In genomic region chr14:79260406-79260805, GRCh38 we compare ENCODE assay signal across 26 cellular contexts.
"Had no signal": no experiment of that assay in that cellular context is flagged by ENCODE, and none has a peak within 500 bp of the region (broad histone marks: within the 10 kb centered on the region; RNA-seq: fewer than 3 reads in every experiment).

No MANE protein-coding gene starts in this region.

- ATAC-seq: stimulated activated effector memory CD8-positive, alpha-beta T cell treated with anti-CD3 and anti-CD28 coated beads, Interleukin-12 subunit alpha, Interleukin-12 subunit beta, amount 100 ng/mL, for 72 hours; stimulated activated memory B cell treated with anti-CD40 and anti-IgM and Interleukin-4, amounts not matched to agents 10 μg/mL and 1 μg/mL and 100 μg/mL, for 72 hours; stimulated activated naive B cell treated with anti-CD40 and anti-IgM and Interleukin-4, amounts not matched to agents 10 μg/mL and 1 μg/mL and 100 μg/mL, for 72 hours; stimulated activated naive CD8-positive, alpha-beta T cell treated with anti-CD3 and anti-CD28 coated beads, Interleukin-15, amount 100 ng/mL, for 72 hours; stimulated activated naive CD8-positive, alpha-beta T cell treated with anti-CD3 and anti-CD28 coated beads, Interleukin-15, Interleukin-2, amounts not matched to agents 100 U/mL and 50 U/mL, for 24 hours; upper lobe of right lung had no signal

- H3K9me3 ChIP-seq: stomach, suprapubic skin, testis, thoracic aorta, thyroid gland, tibial artery, tibial nerve, transverse colon, upper lobe of left lung, upper lobe of right lung, uterus, vagina had no signal

- DNase-seq: stimulated activated CD4-positive, alpha-beta T cell treated with anti-CD3 and anti-CD28 coated beads, Interleukin-2, amount 100 ng/mL, for 48 hours; stimulated activated CD4-positive, alpha-beta T cell treated with anti-CD3 and anti-CD28 coated beads, Interleukin-4, amount 100 ng/mL, for 1 hour; stimulated activated CD4-positive, alpha-beta T cell treated with anti-CD3 and anti-CD28 coated beads, Interleukin-4, amount 100 ng/mL, for 24 hours; stimulated activated CD4-positive, alpha-beta T cell treated with anti-CD3 and anti-CD28 coated beads, Interleukin-4, amount 100 ng/mL, for 4 hours; stimulated activated CD8-positive, alpha-beta memory T cell treated with anti-CD3 and anti-CD28 coated beads, Interleukin-4, amount 100 ng/mL, for 48 hours; stimulated activated naive B cell treated with anti-CD40 and anti-IgM and Interleukin-4, amounts not matched to agents 10 μg/mL and 1 μg/mL and 100 μg/mL, for 72 hours; stimulated activated naive CD4-positive, alpha-beta T cell; stimulated activated naive CD4-positive, alpha-beta T cell treated with Interleukin-2 at 50 U/mL for 16 hours; stimulated activated naive CD8-positive, alpha-beta T cell treated with anti-CD3 and anti-CD28 coated beads, Interleukin-15, amount 100 ng/mL, for 72 hours; stimulated activated naive CD8-positive, alpha-beta T cell treated with anti-CD3 and anti-CD28 coated beads, Interleukin-15, Interleukin-2, amounts not matched to agents 100 U/mL and 50 U/mL, for 24 hours; stomach; substantia nigra; testis; thyroid gland; tibial artery; transverse colon; trophoblast cell; upper lobe of left lung; upper lobe of right lung; uterus had no signal

- H3K27ac ChIP-seq: stomach, suprapubic skin, testis, thoracic aorta, thyroid gland, tibial artery, tibial nerve, transverse colon, upper lobe of left lung, upper lobe of right lung, uterus, vagina had no signal

- H3K36me3 ChIP-seq: stomach, suprapubic skin, thoracic aorta, thyroid gland, tibial artery, tibial nerve, transverse colon, upper lobe of left lung, upper lobe of right lung, uterus, vagina had no signal

- H3K4me3 ChIP-seq: stomach, suprapubic skin, testis, thoracic aorta, thyroid gland, tibial artery, tibial nerve, transverse colon, upper lobe of left lung, upper lobe of right lung, uterus, vagina had no signal

- H3K4me1 ChIP-seq: stomach, suprapubic skin, testis, thyroid gland, tibial artery, tibial nerve, transverse colon, upper lobe of left lung, upper lobe of right lung, uterus, vagina had no signal

- H3K27me3 ChIP-seq: stomach, suprapubic skin, testis, thyroid gland, tibial artery, tibial nerve, transverse colon, upper lobe of left lung, upper lobe of right lung, uterus, vagina had no signal
